ENCODE assay signal across 13 cellular contexts in the genomic region with DNA sequence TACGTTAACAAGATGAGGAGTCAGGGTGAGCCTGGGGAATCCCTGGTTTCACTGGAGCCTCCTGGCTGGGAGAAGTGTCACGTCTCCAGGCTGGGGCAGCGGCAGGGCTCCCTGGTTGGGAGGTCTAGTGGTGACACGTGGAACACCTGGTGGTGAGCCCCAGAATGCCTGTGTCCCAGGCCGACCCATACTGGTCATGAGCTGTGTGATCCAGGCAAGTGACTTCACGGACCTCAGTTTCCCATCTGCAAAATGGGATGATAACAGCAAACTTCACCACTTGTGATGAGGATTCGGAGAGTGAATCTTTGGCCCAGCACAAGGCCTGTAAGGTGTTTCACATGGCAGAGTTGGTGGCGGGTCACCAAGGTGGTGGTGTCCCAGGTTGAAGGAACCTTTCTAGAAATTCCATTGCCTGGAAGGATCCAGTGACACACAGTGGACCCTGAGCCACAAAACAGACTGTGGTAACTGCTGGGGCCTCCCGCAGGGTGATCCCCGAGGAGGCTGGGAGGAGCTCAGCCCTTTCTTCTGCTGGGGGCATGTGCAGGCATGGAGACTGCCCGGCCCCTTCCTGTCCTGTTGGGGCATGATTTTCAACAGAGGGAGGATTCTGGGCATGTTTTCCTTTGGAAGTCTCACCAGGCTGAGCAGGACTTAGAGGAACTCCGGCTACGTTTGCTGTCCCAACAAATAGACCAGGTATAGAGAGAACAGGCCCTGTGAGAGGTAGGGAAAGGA.
DNase-seq lines count a peak whose midpoint lies in the region; ATAC-seq and TF ChIP-seq lines count a peak whose summit lies in the region.
"Had no signal": no experiment of that assay in that cellular context is flagged by ENCODE, and none has a peak within 500 bp of the region (broad histone marks: within the 10 kb centered on the region; RNA-seq: fewer than 3 reads in every experiment).

No MANE protein-coding gene starts in this region.

- no peaks in the 10 kb centered on the region for H3K36me3 Mint-ChIP-seq in chondrocyte (ENCODE audit: low read depth)
- H3K36me3 Mint-ChIP-seq: stimulated activated effector memory CD8-positive, alpha-beta T cell treated with anti-CD3 and anti-CD28 coated beads, Interleukin-12 subunit alpha, Interleukin-12 subunit beta, amount 100 ng/mL, for 72 hours had no signal

- H3K4me3 Mint-ChIP-seq in chondrocyte (ENCODE audit: unreplicated experiment) = no peak overlapping the region
- H3K4me3 Mint-ChIP-seq: immature natural killer cell; stimulated activated effector memory CD8-positive, alpha-beta T cell treated with anti-CD3 and anti-CD28 coated beads, Interleukin-12 subunit alpha, Interleukin-12 subunit beta, amount 100 ng/mL, for 72 hours had no signal

- 91% methylated on average over 13 of the region's 13 CpGs for WGBS in mesenchymal stem cell
- WGBS in transverse colon (ENCODE audit: low coverage in 1 of 2), 2 donors = 76 to 88% methylated on average over 3 to 12 of the region's 13 CpGs

- H3K9me3 Mint-ChIP-seq in chondrocyte (ENCODE audit: low read depth) = peaks cover 9% of the 10 kb centered on the region
- H3K9me3 Mint-ChIP-seq: stimulated activated effector memory CD8-positive, alpha-beta T cell treated with anti-CD3 and anti-CD28 coated beads, Interleukin-12 subunit alpha, Interleukin-12 subunit beta, amount 100 ng/mL, for 72 hours had no signal

- peak overlapping the region; percentile 55 for H3K9ac ChIP-seq in mesenchymal stem cell (ENCODE audit: low read length)

- H3K79me1 ChIP-seq in mesenchymal stem cell (replicated peaks; ENCODE audit: low read length, poor library complexity, severe bottlenecking) = no peaks in the 10 kb centered on the region

- peak overlapping the region; percentile 23 to 65 for H3K18ac ChIP-seq in mesenchymal stem cell (ENCODE audit: low read depth in 1 of 2, low read length in 2 of 2)

- peak overlapping the region; percentile 92 for H3K27ac Mint-ChIP-seq in chondrocyte (ENCODE audit: unreplicated experiment)
- H3K27ac Mint-ChIP-seq: immature natural killer cell; stimulated activated effector memory CD8-positive, alpha-beta T cell treated with anti-CD3 and anti-CD28 coated beads, Interleukin-12 subunit alpha, Interleukin-12 subunit beta, amount 100 ng/mL, for 72 hours had no signal

- peaks cover 11% of the 10 kb centered on the region for H3K9me3 ChIP-seq in mesenchymal stem cell (ENCODE audit: control insufficient read depth, low read length)
- peaks cover 4 to 9% of the 10 kb centered on the region in 2 donors for H3K9me3 ChIP-seq in transverse colon

- H2BK5ac ChIP-seq in mesenchymal stem cell (ENCODE audit: low read depth, low read length, poor library complexity, severe bottlenecking) = peak overlapping the region; percentile 86

- H2BK120ac ChIP-seq in mesenchymal stem cell (ENCODE audit: low read depth, low read length) = peak overlapping the region; percentile 86

- no peak overlapping the region for H3K4me2 ChIP-seq in mesenchymal stem cell (ENCODE audit: low read length, poor library complexity, severe bottlenecking)

- H3K36me3 ChIP-seq in mesenchymal stem cell (ENCODE audit: control insufficient read depth in 1 of 2, insufficient read depth in 2 of 2, low read depth in 1 of 2, low read length in 2 of 2) (no peaks in the 10 kb centered on the region), transverse colon (no peaks in the 10 kb centered on the region)

- DNase-seq in NCI-H2171 treated with DMSO at 0.1 percent for 48 hours (lab: John Stamatoyannopoulos, UW) (peak; percentile 60), NCI-H2171 (lab: John Stamatoyannopoulos, UW) (no peak), chondrocyte (ENCODE audit: low spot score) (no peak), mesenchymal stem cell (no peak), transverse colon (no peak), NCI-H524 (lab: John Stamatoyannopoulos, UW) (no peak), sciatic nerve (ENCODE audit: low spot score) (no peak)
- DNase-seq: activated T-cell treated with anti-CD3 and anti-CD28 coated beads for 4 hours, DND-41, immature natural killer cell, NCI-H446 treated with DMSO at 0.1 percent for 48 hours had no signal

- peak overlapping the region; percentile 58 for H4K91ac ChIP-seq in mesenchymal stem cell (ENCODE audit: low read length)

- no peak for TF ChIP-seq CTCF in chondrocyte (IDR thresholded peaks at IDR 0.05)
- TF ChIP-seq CTCF in transverse colon (IDR thresholded peaks at IDR 0.05) = no peak

- peaks cover 78% of the 10 kb centered on the region for H3K4me1 Mint-ChIP-seq in chondrocyte (ENCODE audit: low read depth)
- H3K4me1 Mint-ChIP-seq: stimulated activated effector memory CD8-positive, alpha-beta T cell treated with anti-CD3 and anti-CD28 coated beads, Interleukin-12 subunit alpha, Interleukin-12 subunit beta, amount 100 ng/mL, for 72 hours had no signal

- H3K27me3 ChIP-seq in mesenchymal stem cell (ENCODE audit: control insufficient read depth in 1 of 2, insufficient read depth in 1 of 2, low read length in 2 of 2) = no peaks in the 10 kb centered on the region
- peaks cover 8% of the 10 kb centered on the region for H3K27me3 ChIP-seq in transverse colon

- peak overlapping the region; percentile 71 for H2AK5ac ChIP-seq in mesenchymal stem cell (ENCODE audit: low read length, severe bottlenecking)

- no peak overlapping the region for H3K23ac ChIP-seq in mesenchymal stem cell (ENCODE audit: low read length in 2 of 2)

- TF ChIP-seq POLR2A in transverse colon (IDR thresholded peaks at IDR 0.05) = no peak

- no peak for TF ChIP-seq EP300 in transverse colon (IDR thresholded peaks at IDR 0.05; ENCODE audit: low read depth)

- no peak overlapping the region for H2AFZ ChIP-seq in mesenchymal stem cell (ENCODE audit: low read depth, low read length)

- intact Hi-C loops in transverse colon (cut with DNase I; ENCODE audit: low total_unique reads) (loop anchor here (10.0 kb wide), 1 partner anchor 163 kb away; no protein-coding TSS in a partner anchor), sciatic nerve (cut with DNase I) (loop anchor here (10.0 kb wide), 1 partner anchor 157 kb away; the partner anchor contains the start of gene IER5L)

- H3K4me3 ChIP-seq in mesenchymal stem cell (ENCODE audit: insufficient read depth in 1 of 2, low read depth in 1 of 2, low read length in 2 of 2) (no peak overlapping the region), transverse colon (no peak overlapping the region)

- no peak for ATAC-seq in sciatic nerve
- no peak for ATAC-seq in GM19397 (IDR thresholded peaks at IDR 0.05; ENCODE audit: unreplicated experiment)
- ATAC-seq: stimulated activated effector memory CD8-positive, alpha-beta T cell treated with anti-CD3 and anti-CD28 coated beads, Interleukin-12 subunit alpha, Interleukin-12 subunit beta, amount 100 ng/mL, for 72 hours had no signal

- in situ Hi-C loops in transverse colon (cut with MboI; ENCODE audit: low pct_ligation_motif_present in 1 of 4, low pct_unique_long_range_greater_than_20kb in 1 of 4, low sequenced_read_pairs in 3 of 4) = no loop called here

- peak overlapping the region; percentile 45 for H4K8ac ChIP-seq in mesenchymal stem cell (ENCODE audit: low read length)

- H2BK12ac ChIP-seq in mesenchymal stem cell (ENCODE audit: low read length in 2 of 2) = peak overlapping the region; percentile 91 to 92

- H3K27ac ChIP-seq in mesenchymal stem cell (ENCODE audit: low read length, poor library complexity, severe bottlenecking) = peak overlapping the region; percentile 85
- peak overlapping the region; percentile 22 to 38 (median 31) for H3K27ac ChIP-seq in transverse colon

- H3K27me3 Mint-ChIP-seq in chondrocyte (ENCODE audit: low read depth) = no peaks in the 10 kb centered on the region

- H3K4ac ChIP-seq in mesenchymal stem cell (ENCODE audit: low read depth in 1 of 2, low read length in 2 of 2) = peak overlapping the region; percentile 34 to 53

- peak overlapping the region; percentile 75 for H2BK15ac ChIP-seq in mesenchymal stem cell (ENCODE audit: low read depth, poor library complexity, severe bottlenecking)

- H3K4me1 ChIP-seq in mesenchymal stem cell (ENCODE audit: control insufficient read depth, insufficient read depth, low read depth, low read length) (peaks cover 44% of the 10 kb centered on the region), transverse colon (peaks cover 26 to 35% (median 31%) of the 10 kb centered on the region in 4 donors)

- no peak overlapping the region for H3K14ac ChIP-seq in mesenchymal stem cell (ENCODE audit: low read length in 2 of 2)
